ENCODE assay signal across 8 cellular contexts in genomic region chr2:100730290-100730868, GRCh38.
DNase-seq lines count a peak whose midpoint lies in the region; ATAC-seq, FAIRE-seq and TF ChIP-seq lines count a peak whose summit lies in the region.

No MANE protein-coding gene starts in this region.

- peak; percentile 63 for DNase-seq in activated CD8-positive, alpha-beta memory T cell treated with anti-CD3 and anti-CD28 coated beads for 24 hours
- DNase-seq in activated CD8-positive, alpha-beta memory T cell treated with anti-CD3 and anti-CD28 coated beads, Interleukin-2, amount 10 ng/mL, durations not matched to agents 7 days and 5 days = no peak
- DNase-seq in RPMI8226 = peak; percentile 14
- peak; percentile 86 for DNase-seq in astrocyte of the spinal cord (ENCODE audit: low read depth, low spot score)
- DNase-seq in kidney = no peak
- DNase-seq in stimulated activated effector memory CD8-positive, alpha-beta T cell treated with anti-CD3 and anti-CD28 coated beads, Interleukin-12 subunit alpha, Interleukin-12 subunit beta, amount 100 ng/mL, for 72 hours (ENCODE audit: low spot score in 2 of 2) = no peak
- no peak for DNase-seq in NCI-H2081 treated with DMSO at 0.1 percent for 48 hours (lab: John Stamatoyannopoulos, UW)
- DNase-seq in DMS79 treated with DMSO at 0.1 percent for 48 hours (lab: John Stamatoyannopoulos, UW) = no peak

- H3K4me1 ChIP-seq in kidney (ENCODE audit: control insufficient read depth in 1 of 2, insufficient read depth in 1 of 2, low read depth in 1 of 2, low read length in 2 of 2) = no peaks in the 10 kb centered on the region

- CTCF ChIA-PET in activated CD8-positive, alpha-beta memory T cell treated with anti-CD3 and anti-CD28 coated beads, Interleukin-2, amount 10 ng/mL, durations not matched to agents 7 days and 5 days (lab: Charles Lee) = interaction anchor here (1.0 to 1.6 kb wide), 4 partner anchors 14 to 257 kb away, joined by 3 to 4 read pairs (median 4); no protein-coding TSS in a partner anchor

- H3K36me3 Mint-ChIP-seq in activated CD8-positive, alpha-beta memory T cell treated with anti-CD3 and anti-CD28 coated beads, Interleukin-2, amount 10 ng/mL, durations not matched to agents 7 days and 5 days = no peaks in the 10 kb centered on the region
- H3K36me3 Mint-ChIP-seq in stimulated activated effector memory CD8-positive, alpha-beta T cell treated with anti-CD3 and anti-CD28 coated beads, Interleukin-12 subunit alpha, Interleukin-12 subunit beta, amount 100 ng/mL, for 72 hours = no peaks in the 10 kb centered on the region

- no peak overlapping the region for H3K27ac Mint-ChIP-seq in activated CD8-positive, alpha-beta memory T cell treated with anti-CD3 and anti-CD28 coated beads, Interleukin-2, amount 10 ng/mL, durations not matched to agents 7 days and 5 days
- H3K27ac Mint-ChIP-seq in stimulated activated effector memory CD8-positive, alpha-beta T cell treated with anti-CD3 and anti-CD28 coated beads, Interleukin-12 subunit alpha, Interleukin-12 subunit beta, amount 100 ng/mL, for 72 hours = no peak overlapping the region

- in situ Hi-C loops in astrocyte of the spinal cord (cut with HindIII; ENCODE audit: low sequenced_read_pairs) = no loop called here

- no peaks in the 10 kb centered on the region for H3K36me3 ChIP-seq in kidney (ENCODE audit: control insufficient read depth in 1 of 2, insufficient read depth in 2 of 2, low read length in 2 of 2)

- intact Hi-C loops in kidney (cut with DNase I) = loop anchor here (10.0 kb wide), 1 partner anchor 254 kb away; no protein-coding TSS in a partner anchor

- H3K4me3 Mint-ChIP-seq in activated CD8-positive, alpha-beta memory T cell treated with anti-CD3 and anti-CD28 coated beads, Interleukin-2, amount 10 ng/mL, durations not matched to agents 7 days and 5 days = no peak overlapping the region
- H3K4me3 Mint-ChIP-seq in stimulated activated effector memory CD8-positive, alpha-beta T cell treated with anti-CD3 and anti-CD28 coated beads, Interleukin-12 subunit alpha, Interleukin-12 subunit beta, amount 100 ng/mL, for 72 hours = no peak overlapping the region

- ATAC-seq in activated CD8-positive, alpha-beta memory T cell treated with anti-CD3 and anti-CD28 coated beads, Interleukin-2, amount 10 ng/mL, durations not matched to agents 7 days and 5 days = no peak
- ATAC-seq in stimulated activated effector memory CD8-positive, alpha-beta T cell treated with anti-CD3 and anti-CD28 coated beads, Interleukin-12 subunit alpha, Interleukin-12 subunit beta, amount 100 ng/mL, for 72 hours = peak; percentile 46

- H3K9ac ChIP-seq in kidney (ENCODE audit: low read length in 2 of 2) = no peak overlapping the region

- FAIRE-seq in kidney (lab: Jason Lieb, UNC) = no peak

- no peak overlapping the region for H3K4me3 ChIP-seq in astrocyte of the spinal cord (ENCODE audit: low read depth, low read length)
- H3K4me3 ChIP-seq in kidney (ENCODE audit: low read length in 2 of 2) = no peak overlapping the region

- no peaks in the 10 kb centered on the region for H3K9me3 ChIP-seq in kidney (ENCODE audit: control insufficient read depth in 1 of 2, low read length in 2 of 2)

- TF ChIP-seq CTCF in astrocyte of the spinal cord (IDR thresholded peaks at IDR 0.05; ENCODE audit: low read depth, low read length) (peak; percentile 87), kidney (IDR thresholded peaks at IDR 0.05; ENCODE audit: borderline replicate concordance, extremely low read depth, insufficient read depth) (peak; percentile 61)

- no peak overlapping the region for H3K27ac ChIP-seq in kidney (ENCODE audit: low read depth in 2 of 2, low read length in 2 of 2)

- peaks cover 16% of the 10 kb centered on the region for H3K27me3 Mint-ChIP-seq in activated CD8-positive, alpha-beta memory T cell treated with anti-CD3 and anti-CD28 coated beads, Interleukin-2, amount 10 ng/mL, durations not matched to agents 7 days and 5 days

- no peaks in the 10 kb centered on the region for H3K4me1 Mint-ChIP-seq in activated CD8-positive, alpha-beta memory T cell treated with anti-CD3 and anti-CD28 coated beads, Interleukin-2, amount 10 ng/mL, durations not matched to agents 7 days and 5 days
- no peaks in the 10 kb centered on the region for H3K4me1 Mint-ChIP-seq in stimulated activated effector memory CD8-positive, alpha-beta T cell treated with anti-CD3 and anti-CD28 coated beads, Interleukin-12 subunit alpha, Interleukin-12 subunit beta, amount 100 ng/mL, for 72 hours

- H3K9me3 Mint-ChIP-seq in activated CD8-positive, alpha-beta memory T cell treated with anti-CD3 and anti-CD28 coated beads, Interleukin-2, amount 10 ng/mL, durations not matched to agents 7 days and 5 days (ENCODE audit: low read depth) = peaks cover 2% of the 10 kb centered on the region
- H3K9me3 Mint-ChIP-seq in stimulated activated effector memory CD8-positive, alpha-beta T cell treated with anti-CD3 and anti-CD28 coated beads, Interleukin-12 subunit alpha, Interleukin-12 subunit beta, amount 100 ng/mL, for 72 hours = no peaks in the 10 kb centered on the region

Comparison
In these comparisons a context has a peak if more than half of its experiments do, and no peak if none do; other contexts are left out.
1. DNase-seq: peak in activated CD8-positive, alpha-beta memory T cell treated with anti-CD3 and anti-CD28 coated beads for 24 hours (single experiment), RPMI8226 (single experiment) and astrocyte of the spinal cord (single experiment); none in activated CD8-positive, alpha-beta memory T cell treated with anti-CD3 and anti-CD28 coated beads, Interleukin-2, amount 10 ng/mL, durations not matched to agents 7 days and 5 days (single experiment), kidney (single experiment), stimulated activated effector memory CD8-positive, alpha-beta T cell treated with anti-CD3 and anti-CD28 coated beads, Interleukin-12 subunit alpha, Interleukin-12 subunit beta, amount 100 ng/mL, for 72 hours (0 of 2), NCI-H2081 treated with DMSO at 0.1 percent for 48 hours (single experiment) and DMS79 treated with DMSO at 0.1 percent for 48 hours (single experiment).